Comparison of ENCODE assay signal across 1 cellular context in the genomic region with DNA sequence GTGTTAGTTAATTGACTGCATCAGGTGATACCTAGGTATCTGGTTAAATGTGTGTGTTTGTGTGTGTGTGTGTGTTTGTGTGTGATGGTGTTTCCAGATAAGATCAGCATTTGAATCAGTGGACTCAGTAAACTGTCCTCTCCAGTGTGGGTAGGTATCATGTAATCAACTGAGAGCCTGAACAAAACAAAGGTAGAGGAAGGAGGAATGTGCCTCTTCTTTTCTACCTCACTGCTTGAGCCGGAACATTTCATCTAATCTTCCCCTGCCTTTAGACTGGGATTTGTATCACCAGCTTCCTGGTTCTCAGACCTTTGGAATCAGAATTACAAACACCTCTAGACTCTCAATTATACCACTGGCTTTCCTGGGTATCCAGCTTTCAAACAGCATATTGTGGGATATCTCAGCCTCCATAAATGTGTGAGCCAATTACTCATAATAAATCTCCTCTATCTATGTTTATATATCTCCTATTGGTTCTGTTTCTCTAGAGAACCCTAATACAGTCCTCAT.
TF ChIP-seq lines count a peak whose summit lies in the region.

No MANE protein-coding gene starts in this region.

TF ChIP-seq in WTC11, 78 proteins besides CTCF, POLR2A, EP300 and RAD21 (continued from another document):
- TF ChIP-seq, protein P1, sequence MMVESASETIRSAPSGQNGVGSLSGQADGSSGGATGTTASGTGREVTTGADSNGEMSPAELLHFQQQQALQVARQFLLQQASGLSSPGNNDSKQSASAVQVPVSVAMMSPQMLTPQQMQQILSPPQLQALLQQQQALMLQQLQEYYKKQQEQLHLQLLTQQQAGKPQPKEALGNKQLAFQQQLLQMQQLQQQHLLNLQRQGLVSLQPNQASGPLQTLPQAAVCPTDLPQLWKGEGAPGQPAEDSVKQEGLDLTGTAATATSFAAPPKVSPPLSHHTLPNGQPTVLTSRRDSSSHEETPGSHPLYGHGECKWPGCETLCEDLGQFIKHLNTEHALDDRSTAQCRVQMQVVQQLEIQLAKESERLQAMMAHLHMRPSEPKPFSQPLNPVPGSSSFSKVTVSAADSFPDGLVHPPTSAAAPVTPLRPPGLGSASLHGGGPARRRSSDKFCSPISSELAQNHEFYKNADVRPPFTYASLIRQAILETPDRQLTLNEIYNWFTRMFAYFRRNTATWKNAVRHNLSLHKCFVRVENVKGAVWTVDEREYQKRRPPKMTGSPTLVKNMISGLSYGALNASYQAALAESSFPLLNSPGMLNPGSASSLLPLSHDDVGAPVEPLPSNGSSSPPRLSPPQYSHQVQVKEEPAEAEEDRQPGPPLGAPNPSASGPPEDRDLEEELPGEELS (CRISPR knock-in tag; IDR thresholded peaks at IDR 0.05) = no peak
- TF ChIP-seq ZNF671 (CRISPR knock-in tag; IDR thresholded peaks at IDR 0.05) (no peak), ZNF263 (CRISPR knock-in tag; IDR thresholded peaks at IDR 0.05; ENCODE audit: low read depth) (no peak), NR3C1 (CRISPR knock-in tag; conservative IDR thresholded peaks at IDR 0.05; ENCODE audit: low read depth) (no peak), SMAD3 (CRISPR knock-in tag; IDR thresholded peaks at IDR 0.05; ENCODE audit: borderline replicate concordance) (no peak), ATF3 (CRISPR knock-in tag; conservative IDR thresholded peaks at IDR 0.05) (no peak), FOXJ3 (CRISPR knock-in tag; IDR thresholded peaks at IDR 0.05; ENCODE audit: borderline replicate concordance) (no peak), AFF4 (CRISPR knock-in tag; IDR thresholded peaks at IDR 0.05; ENCODE audit: borderline replicate concordance) (no peak), OVOL2 (CRISPR knock-in tag; IDR thresholded peaks at IDR 0.05; ENCODE audit: borderline replicate concordance) (no peak), ZNF281 (CRISPR knock-in tag; IDR thresholded peaks at IDR 0.05) (no peak), ZNF532 (CRISPR knock-in tag; IDR thresholded peaks at IDR 0.05; ENCODE audit: borderline replicate concordance) (no peak)
